Comparison of ENCODE assay signal across 9 cellular contexts in genomic region chr16:57734308-57734924, GRCh38. TPM values are rescaled to one million over a fixed set of nuclear protein-coding genes. Genes with fewer than 3 reads are reported as not detected.
A peak's percentile ranks its signal among the peaks of the same experiment; 100 is the strongest.
DNase-seq lines count a peak whose midpoint lies in the region; ATAC-seq and TF ChIP-seq lines count a peak whose summit lies in the region.
"Had no signal": no experiment of that assay in that cellular context is flagged by ENCODE, and none has a peak within 500 bp of the region (broad histone marks: within the 10 kb centered on the region; RNA-seq: fewer than 3 reads in every experiment).

No MANE protein-coding gene starts in this region.

- H3K36me3 ChIP-seq in transverse colon, result no peaks in the 10 kb centered on the region

- H3K27ac ChIP-seq in transverse colon, result peak overlapping the region; percentile 82 to 92 (median 84)

- TF ChIP-seq CTCF in astrocyte of the spinal cord (IDR thresholded peaks at IDR 0.05; ENCODE audit: low read depth, low read length) (no peak), lower leg skin (IDR thresholded peaks at IDR 0.05) (no peak), transverse colon (IDR thresholded peaks at IDR 0.05) (no peak)

- peaks cover 14 to 20% (median 19%) of the 10 kb centered on the region in 4 donors for H3K4me1 ChIP-seq in transverse colon

- H3K4me3 Mint-ChIP-seq in activated T-cell treated with anti-CD3 and anti-CD28 coated beads, Interleukin-2, amount 50 U/mL, for 4 hours, result peak overlapping the region; percentile 94

- H3K9me3 Mint-ChIP-seq in activated T-cell treated with anti-CD3 and anti-CD28 coated beads, Interleukin-2, amount 50 U/mL, for 4 hours, result peaks cover 11% of the 10 kb centered on the region

- WGBS in lower leg skin, 2 donors, result 45 to 47% methylated on average over 19 to 20 of the region's 20 CpGs
- 51 to 75% methylated on average over 6 to 19 of the region's 20 CpGs for WGBS in transverse colon (ENCODE audit: low coverage in 1 of 2), 2 donors

- no peak for ATAC-seq in activated T-cell treated with anti-CD3 and anti-CD28 coated beads, Interleukin-2, amount 50 U/mL, for 4 hours
- no peak for ATAC-seq in HG02610 (IDR thresholded peaks at IDR 0.05; ENCODE audit: unreplicated experiment)

- no peaks in the 10 kb centered on the region for H3K27me3 ChIP-seq in transverse colon

- DNase-seq in activated T-cell treated with anti-CD3 and anti-CD28 coated beads, Interleukin-2, amount 50 U/mL, for 4 hours, result no peak
- no peak for DNase-seq in activated T-cell treated with anti-CD3 and anti-CD28 coated beads for 4 hours
- no peak for DNase-seq in astrocyte of the spinal cord (ENCODE audit: low read depth, low spot score)
- no peak for DNase-seq in lower leg skin (ENCODE audit: low spot score in 2 of 2)
- no peak for DNase-seq in transverse colon
- DNase-seq in foreskin melanocyte, result no peak
- no peak for DNase-seq in NCI-H345 (lab: John Stamatoyannopoulos, UW)

- TF ChIP-seq EP300 in transverse colon (IDR thresholded peaks at IDR 0.05; ENCODE audit: low read depth), result no peak

- no peaks in the 10 kb centered on the region for H3K9me3 ChIP-seq in transverse colon

- TF ChIP-seq POLR2A in lower leg skin (IDR thresholded peaks at IDR 0.05) (no peak), transverse colon (IDR thresholded peaks at IDR 0.05) (no peak)

- in situ Hi-C loops in astrocyte of the spinal cord (cut with HindIII; ENCODE audit: low sequenced_read_pairs) (no loop called here), transverse colon (cut with MboI; ENCODE audit: low pct_ligation_motif_present in 1 of 4, low pct_unique_long_range_greater_than_20kb in 1 of 4, low sequenced_read_pairs in 3 of 4) (no loop called here)

- H3K27me3 Mint-ChIP-seq in activated T-cell treated with anti-CD3 and anti-CD28 coated beads, Interleukin-2, amount 50 U/mL, for 4 hours (ENCODE audit: low read depth), result no peaks in the 10 kb centered on the region

- H3K4me1 Mint-ChIP-seq in activated T-cell treated with anti-CD3 and anti-CD28 coated beads, Interleukin-2, amount 50 U/mL, for 4 hours (ENCODE audit: low read depth), result peaks cover 23% of the 10 kb centered on the region

- H3K36me3 Mint-ChIP-seq in activated T-cell treated with anti-CD3 and anti-CD28 coated beads, Interleukin-2, amount 50 U/mL, for 4 hours (ENCODE audit: insufficient read depth), result peaks cover 8% of the 10 kb centered on the region

- intact Hi-C loops in lower leg skin (cut with DNase I; ENCODE audit: low total_unique reads) (no loop called here), transverse colon (cut with DNase I; ENCODE audit: low total_unique reads) (no loop called here)

- peak overlapping the region; percentile 80 for H3K4me3 ChIP-seq in astrocyte of the spinal cord (ENCODE audit: low read depth, low read length)
- peak overlapping the region; percentile 61 for H3K4me3 ChIP-seq in lower leg skin (ENCODE audit: low read depth, poor library complexity, severe bottlenecking)
- peak overlapping the region; percentile 52 to 79 (median 58) for H3K4me3 ChIP-seq in transverse colon

RNA-seq across cellular contexts. Expression of gene KATNB1, which starts 1.2 kb away (rescaled TPM):
- total RNA-seq in activated T-cell treated with anti-CD3 and anti-CD28 coated beads, Interleukin-2, amount 50 U/mL, for 4 hours, result 10 to 100 TPM; 47.9 to 56.1 (median 55.5) TPM
- total RNA-seq in lower leg skin (10 to 100 TPM; 30.6 to 54.9 (median 41.1) TPM), transverse colon (10 to 100 TPM; 11.3 to 28.4 (median 22.3) TPM)

RNA-seq across cellular contexts. Expression of gene DRC7, which starts 39.8 kb away (rescaled TPM):
- not detected for total RNA-seq in activated T-cell treated with anti-CD3 and anti-CD28 coated beads, Interleukin-2, amount 50 U/mL, for 4 hours
- total RNA-seq in lower leg skin (not detected), transverse colon (not detected)
- total RNA-seq: G401 had no signal
